9 cellular contexts compared by ENCODE assay signal in the genomic region with DNA sequence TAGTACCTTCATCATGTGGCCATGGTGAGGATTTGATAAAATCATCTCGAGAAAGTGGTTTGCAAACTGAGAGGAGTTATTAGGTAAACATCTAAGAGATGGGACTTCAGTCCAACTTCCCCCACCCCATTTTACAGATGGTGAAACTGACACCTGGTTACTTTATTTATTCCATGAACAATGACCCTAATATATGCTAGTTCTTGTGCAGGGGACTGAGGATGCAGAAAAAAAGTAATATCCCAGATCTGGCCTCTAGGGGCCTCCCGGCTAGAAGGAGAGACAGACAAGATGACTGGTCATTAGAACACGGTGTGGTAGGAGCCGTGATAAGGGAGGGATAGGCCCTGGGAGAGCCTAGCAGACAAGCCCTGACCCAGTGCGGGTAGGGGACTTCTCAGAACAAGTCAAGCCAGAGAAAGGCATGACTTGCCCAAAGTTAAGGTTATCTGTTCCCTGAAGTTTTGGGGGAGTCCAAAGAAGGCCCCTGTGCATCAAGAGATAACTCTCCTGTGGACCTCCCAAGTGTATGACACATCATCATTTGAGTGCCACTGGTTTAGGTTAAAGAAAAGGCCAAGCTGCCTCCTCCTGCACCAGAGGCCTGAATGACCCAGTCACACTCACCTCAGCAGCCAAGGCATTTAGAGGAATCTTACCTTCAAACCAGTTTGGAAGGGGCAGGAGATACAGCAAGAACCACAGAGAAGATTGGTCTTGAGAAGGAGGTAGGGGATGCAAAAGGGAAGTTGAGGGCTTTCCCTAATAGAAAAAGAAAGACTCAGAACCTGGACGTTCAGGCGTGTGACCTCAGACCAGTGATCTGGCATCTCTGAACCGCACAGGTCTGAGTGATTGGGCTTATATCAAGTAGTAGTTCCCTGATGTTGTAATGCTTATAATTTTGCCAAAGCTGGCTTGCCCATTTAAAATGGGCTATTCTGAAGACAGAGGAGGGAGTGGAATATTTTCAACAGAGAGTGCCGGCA. TPM values are rescaled to one million over a fixed set of nuclear protein-coding genes. Genes with fewer than 3 reads are reported as not detected.
DNase-seq lines count a peak whose midpoint lies in the region; ATAC-seq and TF ChIP-seq lines count a peak whose summit lies in the region.
"Had no signal": no experiment of that assay in that cellular context is flagged by ENCODE, and none has a peak within 500 bp of the region (broad histone marks: within the 10 kb centered on the region; RNA-seq: fewer than 3 reads in every experiment).

No MANE protein-coding gene starts in this region.

- DNase-seq in Caco-2 (peak in 1 of 2 experiments; percentile 32), HAP-1 (ENCODE audit: low spot score in 2 of 2) (peak; percentile 20 to 34), glutamatergic neuron (no peak), cerebellar nuclear complex (lab: John Stamatoyannopoulos, UW) (no peak)
- DNase-seq in activated effector memory CD4-positive, alpha-beta T cell treated with anti-CD3 and anti-CD28 coated beads, Interleukin-2, amount 50 U/mL, for 16 hours, result no peak
- DNase-seq: left cardiac atrium had no signal

- H3F3A ChIP-seq in SU-DHL-6 (ENCODE audit: insufficient read depth), result no peaks in the 10 kb centered on the region

- no peak for ATAC-seq in HG03571 (IDR thresholded peaks at IDR 0.05; ENCODE audit: unreplicated experiment)

- H3K9me3 Mint-ChIP-seq in Caco-2 (ENCODE audit: unreplicated experiment) (no peaks in the 10 kb centered on the region), glutamatergic neuron (ENCODE audit: unreplicated experiment) (peaks cover 3% of the 10 kb centered on the region)

- CTCF ChIA-PET in Caco-2 (lab: Charles Lee), result no interaction called here

- H3K36me3 Mint-ChIP-seq in Caco-2 (ENCODE audit: insufficient read depth, unreplicated experiment), result no peaks in the 10 kb centered on the region
- H3K36me3 Mint-ChIP-seq in glutamatergic neuron (ENCODE audit: unreplicated experiment), result no peaks in the 10 kb centered on the region

- H2AFZ ChIP-seq in SU-DHL-6 (ENCODE audit: low read depth, low read length, severe bottlenecking), result no peak overlapping the region

- intact Hi-C loops in Caco-2 (cut with micrococcal nuclease; ENCODE audit: unreplicated experiment), result loop anchor here (5.0 kb wide), 1 partner anchor 35 kb away; no protein-coding TSS in a partner anchor

- no peaks in the 10 kb centered on the region for H3K36me3 ChIP-seq in Caco-2 (ENCODE audit: control insufficient read depth, insufficient read depth, low read length)
- no peaks in the 10 kb centered on the region for H3K36me3 ChIP-seq in HAP-1 (replicated peaks)
- H3K36me3 ChIP-seq in SU-DHL-6 (ENCODE audit: low read length), result no peaks in the 10 kb centered on the region

- in situ Hi-C loops in HAP-1 (cut with MboI; ENCODE audit: low sequenced_read_pairs), result no loop called here

- H3K27me3 ChIP-seq in Caco-2 (replicated peaks; ENCODE audit: control insufficient read depth, insufficient read depth, low read length) (no peaks in the 10 kb centered on the region), HAP-1 (ENCODE audit: low read depth) (peaks cover 11% of the 10 kb centered on the region; the same call in 1 of the 2 replicates), SU-DHL-6 (ENCODE audit: low read length) (no peaks in the 10 kb centered on the region)

- H3K9ac ChIP-seq in SU-DHL-6 (ENCODE audit: low read length), result no peak overlapping the region

- no TSS peak for BruUV-seq in Caco-2 (replicated peaks; lab: Mats Ljungman, UMichigan)

- H3K9me2 ChIP-seq in SU-DHL-6 (replicated peaks; ENCODE audit: insufficient read depth, low read length), result no peaks in the 10 kb centered on the region

- H3K27ac ChIP-seq in SU-DHL-6 (ENCODE audit: low read depth, low read length), result no peak overlapping the region
- H3K27ac ChIP-seq in skin epidermis, result peak overlapping the region in 7 of 21 experiments; percentile 7 to 70 (median 31)

- no peaks in the 10 kb centered on the region for H3K4me1 Mint-ChIP-seq in Caco-2 (ENCODE audit: low read depth, unreplicated experiment)
- H3K4me1 Mint-ChIP-seq in glutamatergic neuron (ENCODE audit: low read depth, unreplicated experiment), result peaks cover 4% of the 10 kb centered on the region

- H4K20me1 ChIP-seq in SU-DHL-6 (ENCODE audit: low read depth, low read length), result no peaks in the 10 kb centered on the region

- POLR2A ChIA-PET in Caco-2 (lab: Charles Lee), result no interaction called here

- H3K27me3 Mint-ChIP-seq in Caco-2 (ENCODE audit: insufficient read depth, unreplicated experiment) (peaks cover 6% of the 10 kb centered on the region), glutamatergic neuron (ENCODE audit: unreplicated experiment) (peaks cover 6% of the 10 kb centered on the region)

- H3K4me3 Mint-ChIP-seq in Caco-2 (ENCODE audit: unreplicated experiment) (no peak overlapping the region), glutamatergic neuron (ENCODE audit: unreplicated experiment) (no peak overlapping the region)

- H3K79me2 ChIP-seq in SU-DHL-6 (ENCODE audit: insufficient read depth, low read length), result no peaks in the 10 kb centered on the region

- H3K4me2 ChIP-seq in SU-DHL-6 (ENCODE audit: low read depth, low read length, poor library complexity, severe bottlenecking), result no peak overlapping the region

- H3K9me3 ChIP-seq in Caco-2 (no peaks in the 10 kb centered on the region), HAP-1 (no peaks in the 10 kb centered on the region), SU-DHL-6 (ENCODE audit: insufficient read depth, low read length) (no peaks in the 10 kb centered on the region)

- TF ChIP-seq CTCF in Caco-2 (IDR thresholded peaks at IDR 0.05; ENCODE audit: insufficient read depth in 1 of 2, low read depth in 1 of 2, low read length in 1 of 2, severe bottlenecking in 1 of 2, unreplicated experiment in 1 of 2) (peak; percentile 33 to 49), SU-DHL-6 (IDR thresholded peaks at IDR 0.05; ENCODE audit: insufficient read depth, low read length, poor library complexity, severe bottlenecking) (peak; percentile 56), glutamatergic neuron (IDR thresholded peaks at IDR 0.05; ENCODE audit: partially characterized antibody, unreplicated experiment) (peak; percentile 40)

- H3K27ac Mint-ChIP-seq in Caco-2 (ENCODE audit: unreplicated experiment) (no peak overlapping the region), glutamatergic neuron (ENCODE audit: unreplicated experiment) (no peak overlapping the region)

- no peaks in the 10 kb centered on the region for H3K4me1 ChIP-seq in Caco-2
- H3K4me1 ChIP-seq in HAP-1, result no peaks in the 10 kb centered on the region

- H3K4me3 ChIP-seq in Caco-2 (ENCODE audit: low read depth, low read length) (no peak overlapping the region), HAP-1 (no peak overlapping the region), SU-DHL-6 (ENCODE audit: insufficient read depth, low read length, poor library complexity, severe bottlenecking) (no peak overlapping the region), skin epidermis (peak overlapping the region in 5 of 7 experiments; percentile 0 to 25 (median 9))

RNA-seq across cellular contexts. Expression of a gene that starts 1.6 kb away (rescaled TPM):
- total RNA-seq in Caco-2 (2022), result not detected in 2 replicates
- total RNA-seq in glutamatergic neuron (ENCODE audit: unreplicated experiment), result not detected

Comparison
In these comparisons a context has a peak if more than half of its experiments do, and no peak if none do; other contexts are left out.
1. DNase-seq: peak in HAP-1 (2 of 2); none in glutamatergic neuron (single experiment), activated effector memory CD4-positive, alpha-beta T cell treated with anti-CD3 and anti-CD28 coated beads, Interleukin-2, amount 50 U/mL, for 16 hours (single experiment) and cerebellar nuclear complex (0 of 2).
2. H3K4me3 ChIP-seq: peak in skin epidermis (5 of 7); none in Caco-2 (single experiment), HAP-1 (single experiment) and SU-DHL-6 (single experiment).
3. Peak in every context shown above with its lines, with median percentiles within 50 percentile points of each other: CTCF ChIP-seq.